1 cellular context compared by ENCODE assay signal in the genomic region with DNA sequence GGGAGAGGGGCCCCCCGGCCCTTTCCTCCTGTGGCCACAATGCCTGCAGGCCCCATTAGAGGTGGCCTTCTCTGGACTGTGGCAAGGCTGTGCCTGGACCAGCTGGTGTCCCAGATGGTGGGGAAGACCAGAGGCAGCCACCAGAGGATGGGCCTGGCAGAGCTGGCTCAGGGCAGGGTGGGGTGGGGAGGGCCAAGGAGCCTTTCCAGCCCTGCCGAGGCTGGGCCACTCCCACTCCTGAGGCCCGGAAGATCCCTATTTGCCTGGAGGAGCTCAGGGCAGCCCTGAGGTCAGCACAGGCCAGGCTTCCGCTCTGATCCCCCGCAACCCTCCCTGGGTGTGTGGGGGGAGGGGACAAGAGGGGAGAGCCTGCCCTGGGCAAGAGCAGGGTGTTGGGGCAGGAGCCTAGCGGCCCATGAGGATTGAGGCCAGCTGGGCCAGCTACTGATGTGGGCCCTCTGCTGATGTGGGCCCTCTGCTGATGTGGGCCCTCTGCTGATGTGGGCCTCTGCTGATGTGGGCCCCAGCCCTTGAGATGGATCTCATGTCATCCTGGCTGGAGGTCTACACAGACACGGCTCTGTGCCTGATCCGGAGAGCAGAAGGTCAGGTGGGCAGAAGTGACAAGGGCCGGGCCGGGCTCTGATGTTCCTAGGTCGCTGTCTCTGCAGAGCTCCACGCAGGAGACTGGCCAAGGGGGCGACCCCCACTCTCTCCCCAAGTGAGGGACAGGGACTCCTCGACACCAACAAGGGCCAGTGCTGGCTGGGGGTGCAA.
TF ChIP-seq lines count a peak whose summit lies in the region.

No MANE protein-coding gene starts in this region.

TF ChIP-seq in K562, 482 proteins besides CTCF, POLR2A, EP300 and RAD21 (continued from another document and continues in another):
- TF ChIP-seq, protein P1, sequence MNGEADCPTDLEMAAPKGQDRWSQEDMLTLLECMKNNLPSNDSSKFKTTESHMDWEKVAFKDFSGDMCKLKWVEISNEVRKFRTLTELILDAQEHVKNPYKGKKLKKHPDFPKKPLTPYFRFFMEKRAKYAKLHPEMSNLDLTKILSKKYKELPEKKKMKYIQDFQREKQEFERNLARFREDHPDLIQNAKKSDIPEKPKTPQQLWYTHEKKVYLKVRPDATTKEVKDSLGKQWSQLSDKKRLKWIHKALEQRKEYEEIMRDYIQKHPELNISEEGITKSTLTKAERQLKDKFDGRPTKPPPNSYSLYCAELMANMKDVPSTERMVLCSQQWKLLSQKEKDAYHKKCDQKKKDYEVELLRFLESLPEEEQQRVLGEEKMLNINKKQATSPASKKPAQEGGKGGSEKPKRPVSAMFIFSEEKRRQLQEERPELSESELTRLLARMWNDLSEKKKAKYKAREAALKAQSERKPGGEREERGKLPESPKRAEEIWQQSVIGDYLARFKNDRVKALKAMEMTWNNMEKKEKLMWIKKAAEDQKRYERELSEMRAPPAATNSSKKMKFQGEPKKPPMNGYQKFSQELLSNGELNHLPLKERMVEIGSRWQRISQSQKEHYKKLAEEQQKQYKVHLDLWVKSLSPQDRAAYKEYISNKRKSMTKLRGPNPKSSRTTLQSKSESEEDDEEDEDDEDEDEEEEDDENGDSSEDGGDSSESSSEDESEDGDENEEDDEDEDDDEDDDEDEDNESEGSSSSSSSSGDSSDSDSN (IDR thresholded peaks at IDR 0.05; ENCODE audit: borderline replicate concordance in 1 of 2, low read depth in 2 of 2, low read length in 2 of 2): 0 out of 4 replicates have a peak, but pooled peaks of 1 of the 2 experiments have one; percentile 48
- peak; percentile 16; the same call in 1 of the 2 replicates for TF ChIP-seq SMARCA4 (IDR thresholded peaks at IDR 0.05)
- TF ChIP-seq, protein P2, sequence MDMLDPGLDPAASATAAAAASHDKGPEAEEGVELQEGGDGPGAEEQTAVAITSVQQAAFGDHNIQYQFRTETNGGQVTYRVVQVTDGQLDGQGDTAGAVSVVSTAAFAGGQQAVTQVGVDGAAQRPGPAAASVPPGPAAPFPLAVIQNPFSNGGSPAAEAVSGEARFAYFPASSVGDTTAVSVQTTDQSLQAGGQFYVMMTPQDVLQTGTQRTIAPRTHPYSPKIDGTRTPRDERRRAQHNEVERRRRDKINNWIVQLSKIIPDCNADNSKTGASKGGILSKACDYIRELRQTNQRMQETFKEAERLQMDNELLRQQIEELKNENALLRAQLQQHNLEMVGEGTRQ (CRISPR knock-in tag; IDR thresholded peaks at IDR 0.05): no peak
- TF ChIP-seq, protein P3, sequence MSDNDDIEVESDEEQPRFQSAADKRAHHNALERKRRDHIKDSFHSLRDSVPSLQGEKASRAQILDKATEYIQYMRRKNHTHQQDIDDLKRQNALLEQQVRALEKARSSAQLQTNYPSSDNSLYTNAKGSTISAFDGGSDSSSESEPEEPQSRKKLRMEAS (CRISPR knock-in tag; IDR thresholded peaks at IDR 0.05): no peak
- TF ChIP-seq RBM34 (IDR thresholded peaks at IDR 0.05; ENCODE audit: borderline replicate concordance, insufficient read depth, low read length): no peak
- peak in 1 of 2 experiments; percentile 79; a peak in 2 of 4 replicates for TF ChIP-seq RCOR1 (IDR thresholded peaks at IDR 0.05; ENCODE audit: borderline replicate concordance in 1 of 2, low read depth in 2 of 2, low read length in 2 of 2)
- TF ChIP-seq, protein P4, sequence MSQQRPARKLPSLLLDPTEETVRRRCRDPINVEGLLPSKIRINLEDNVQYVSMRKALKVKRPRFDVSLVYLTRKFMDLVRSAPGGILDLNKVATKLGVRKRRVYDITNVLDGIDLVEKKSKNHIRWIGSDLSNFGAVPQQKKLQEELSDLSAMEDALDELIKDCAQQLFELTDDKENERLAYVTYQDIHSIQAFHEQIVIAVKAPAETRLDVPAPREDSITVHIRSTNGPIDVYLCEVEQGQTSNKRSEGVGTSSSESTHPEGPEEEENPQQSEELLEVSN (IDR thresholded peaks at IDR 0.05; ENCODE audit: borderline replicate concordance in 1 of 2, extremely low read depth in 1 of 2, insufficient read depth in 1 of 2, insufficient read length in 1 of 2, low read depth in 1 of 2, low read length in 1 of 2, poor library complexity in 1 of 2, severe bottlenecking in 1 of 2): no peak
- TF ChIP-seq ELF1 (tag; IDR thresholded peaks at IDR 0.05): no peak
- no peak for TF ChIP-seq DMBX1 (CRISPR knock-in tag; IDR thresholded peaks at IDR 0.05; ENCODE audit: borderline replicate concordance)
- 0 out of 2 replicates have a peak, but pooled peaks have one; percentile 31 for TF ChIP-seq TOE1 (IDR thresholded peaks at IDR 0.05; ENCODE audit: borderline replicate concordance)
- TF ChIP-seq TOE1 (CRISPR knock-in tag; IDR thresholded peaks at IDR 0.05; ENCODE audit: borderline replicate concordance, low read depth): no peak
- TF ChIP-seq, protein P5, sequence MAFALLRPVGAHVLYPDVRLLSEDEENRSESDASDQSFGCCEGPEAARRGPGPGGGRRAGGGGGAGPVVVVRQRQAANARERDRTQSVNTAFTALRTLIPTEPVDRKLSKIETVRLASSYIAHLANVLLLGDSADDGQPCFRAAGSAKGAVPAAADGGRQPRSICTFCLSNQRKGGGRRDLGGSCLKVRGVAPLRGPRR (CRISPR knock-in tag; IDR thresholded peaks at IDR 0.05): no peak
- no peak for TF ChIP-seq CBX2 (IDR thresholded peaks at IDR 0.05; ENCODE audit: insufficient read depth, low read length, poor library complexity, severe bottlenecking)
- no peak for TF ChIP-seq ZFP30 (CRISPR knock-in tag; IDR thresholded peaks at IDR 0.05; ENCODE audit: borderline replicate concordance)
- no peak for TF ChIP-seq MIER1 (IDR thresholded peaks at IDR 0.05; ENCODE audit: low read depth)
- peak; percentile 20 for TF ChIP-seq FIP1L1 (IDR thresholded peaks at IDR 0.05; ENCODE audit: low read depth, low read length, poor library complexity, severe bottlenecking)
- TF ChIP-seq, protein P6, sequence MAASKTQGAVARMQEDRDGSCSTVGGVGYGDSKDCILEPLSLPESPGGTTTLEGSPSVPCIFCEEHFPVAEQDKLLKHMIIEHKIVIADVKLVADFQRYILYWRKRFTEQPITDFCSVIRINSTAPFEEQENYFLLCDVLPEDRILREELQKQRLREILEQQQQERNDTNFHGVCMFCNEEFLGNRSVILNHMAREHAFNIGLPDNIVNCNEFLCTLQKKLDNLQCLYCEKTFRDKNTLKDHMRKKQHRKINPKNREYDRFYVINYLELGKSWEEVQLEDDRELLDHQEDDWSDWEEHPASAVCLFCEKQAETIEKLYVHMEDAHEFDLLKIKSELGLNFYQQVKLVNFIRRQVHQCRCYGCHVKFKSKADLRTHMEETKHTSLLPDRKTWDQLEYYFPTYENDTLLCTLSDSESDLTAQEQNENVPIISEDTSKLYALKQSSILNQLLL (CRISPR knock-in tag; IDR thresholded peaks at IDR 0.05; ENCODE audit: borderline replicate concordance): no peak
- TF ChIP-seq POLR2G (IDR thresholded peaks at IDR 0.05; ENCODE audit: low read depth, low read length): peak; percentile 68
- peak in 1 of 2 experiments; percentile 84; a peak in 2 of 4 replicates for TF ChIP-seq SRF (CRISPR knock-in tag; IDR thresholded peaks at IDR 0.05)
- no peak for TF ChIP-seq CC2D1A (IDR thresholded peaks at IDR 0.05)
- no peak for TF ChIP-seq PURB (CRISPR knock-in tag; IDR thresholded peaks at IDR 0.05; ENCODE audit: low read depth)
- TF ChIP-seq ZNF780A (CRISPR knock-in tag; IDR thresholded peaks at IDR 0.05): no peak
- TF ChIP-seq GABPB2 (CRISPR knock-in tag; conservative IDR thresholded peaks at IDR 0.05): no peak
- TF ChIP-seq, protein P7, sequence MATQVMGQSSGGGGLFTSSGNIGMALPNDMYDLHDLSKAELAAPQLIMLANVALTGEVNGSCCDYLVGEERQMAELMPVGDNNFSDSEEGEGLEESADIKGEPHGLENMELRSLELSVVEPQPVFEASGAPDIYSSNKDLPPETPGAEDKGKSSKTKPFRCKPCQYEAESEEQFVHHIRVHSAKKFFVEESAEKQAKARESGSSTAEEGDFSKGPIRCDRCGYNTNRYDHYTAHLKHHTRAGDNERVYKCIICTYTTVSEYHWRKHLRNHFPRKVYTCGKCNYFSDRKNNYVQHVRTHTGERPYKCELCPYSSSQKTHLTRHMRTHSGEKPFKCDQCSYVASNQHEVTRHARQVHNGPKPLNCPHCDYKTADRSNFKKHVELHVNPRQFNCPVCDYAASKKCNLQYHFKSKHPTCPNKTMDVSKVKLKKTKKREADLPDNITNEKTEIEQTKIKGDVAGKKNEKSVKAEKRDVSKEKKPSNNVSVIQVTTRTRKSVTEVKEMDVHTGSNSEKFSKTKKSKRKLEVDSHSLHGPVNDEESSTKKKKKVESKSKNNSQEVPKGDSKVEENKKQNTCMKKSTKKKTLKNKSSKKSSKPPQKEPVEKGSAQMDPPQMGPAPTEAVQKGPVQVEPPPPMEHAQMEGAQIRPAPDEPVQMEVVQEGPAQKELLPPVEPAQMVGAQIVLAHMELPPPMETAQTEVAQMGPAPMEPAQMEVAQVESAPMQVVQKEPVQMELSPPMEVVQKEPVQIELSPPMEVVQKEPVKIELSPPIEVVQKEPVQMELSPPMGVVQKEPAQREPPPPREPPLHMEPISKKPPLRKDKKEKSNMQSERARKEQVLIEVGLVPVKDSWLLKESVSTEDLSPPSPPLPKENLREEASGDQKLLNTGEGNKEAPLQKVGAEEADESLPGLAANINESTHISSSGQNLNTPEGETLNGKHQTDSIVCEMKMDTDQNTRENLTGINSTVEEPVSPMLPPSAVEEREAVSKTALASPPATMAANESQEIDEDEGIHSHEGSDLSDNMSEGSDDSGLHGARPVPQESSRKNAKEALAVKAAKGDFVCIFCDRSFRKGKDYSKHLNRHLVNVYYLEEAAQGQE (CRISPR knock-in tag; IDR thresholded peaks at IDR 0.05; ENCODE audit: low read depth): no peak
- TF ChIP-seq SRSF3 (IDR thresholded peaks at IDR 0.05; ENCODE audit: insufficient read depth, low read length): no peak
- peak; percentile 92 for TF ChIP-seq ETV1 (tag; conservative IDR thresholded peaks at IDR 0.05; ENCODE audit: low read depth)
- no peak for TF ChIP-seq SIN3B (IDR thresholded peaks at IDR 0.05; ENCODE audit: low read depth)
- no peak for TF ChIP-seq ZBTB1 (CRISPR knock-in tag; IDR thresholded peaks at IDR 0.05; ENCODE audit: borderline replicate concordance, low read depth)
- TF ChIP-seq, protein P8, sequence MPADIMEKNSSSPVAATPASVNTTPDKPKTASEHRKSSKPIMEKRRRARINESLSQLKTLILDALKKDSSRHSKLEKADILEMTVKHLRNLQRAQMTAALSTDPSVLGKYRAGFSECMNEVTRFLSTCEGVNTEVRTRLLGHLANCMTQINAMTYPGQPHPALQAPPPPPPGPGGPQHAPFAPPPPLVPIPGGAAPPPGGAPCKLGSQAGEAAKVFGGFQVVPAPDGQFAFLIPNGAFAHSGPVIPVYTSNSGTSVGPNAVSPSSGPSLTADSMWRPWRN (IDR thresholded peaks at IDR 0.05; ENCODE audit: low read depth): no peak
- TF ChIP-seq ZFP1 (CRISPR knock-in tag; IDR thresholded peaks at IDR 0.05): no peak
- no peak for TF ChIP-seq ZC3H11A (IDR thresholded peaks at IDR 0.05; ENCODE audit: low read depth, low read length)
- no peak for TF ChIP-seq NUFIP1 (IDR thresholded peaks at IDR 0.05; ENCODE audit: partially characterized antibody)
- peak; percentile 65 for TF ChIP-seq JUND (IDR thresholded peaks at IDR 0.05; ENCODE audit: borderline replicate concordance, low read depth, low read length)
- peak; percentile 21; the same call in 1 of the 3 replicates for TF ChIP-seq JUND (tag; IDR thresholded peaks at IDR 0.05; ENCODE audit: borderline replicate concordance, low read depth, low read length)
- TF ChIP-seq, protein P9, sequence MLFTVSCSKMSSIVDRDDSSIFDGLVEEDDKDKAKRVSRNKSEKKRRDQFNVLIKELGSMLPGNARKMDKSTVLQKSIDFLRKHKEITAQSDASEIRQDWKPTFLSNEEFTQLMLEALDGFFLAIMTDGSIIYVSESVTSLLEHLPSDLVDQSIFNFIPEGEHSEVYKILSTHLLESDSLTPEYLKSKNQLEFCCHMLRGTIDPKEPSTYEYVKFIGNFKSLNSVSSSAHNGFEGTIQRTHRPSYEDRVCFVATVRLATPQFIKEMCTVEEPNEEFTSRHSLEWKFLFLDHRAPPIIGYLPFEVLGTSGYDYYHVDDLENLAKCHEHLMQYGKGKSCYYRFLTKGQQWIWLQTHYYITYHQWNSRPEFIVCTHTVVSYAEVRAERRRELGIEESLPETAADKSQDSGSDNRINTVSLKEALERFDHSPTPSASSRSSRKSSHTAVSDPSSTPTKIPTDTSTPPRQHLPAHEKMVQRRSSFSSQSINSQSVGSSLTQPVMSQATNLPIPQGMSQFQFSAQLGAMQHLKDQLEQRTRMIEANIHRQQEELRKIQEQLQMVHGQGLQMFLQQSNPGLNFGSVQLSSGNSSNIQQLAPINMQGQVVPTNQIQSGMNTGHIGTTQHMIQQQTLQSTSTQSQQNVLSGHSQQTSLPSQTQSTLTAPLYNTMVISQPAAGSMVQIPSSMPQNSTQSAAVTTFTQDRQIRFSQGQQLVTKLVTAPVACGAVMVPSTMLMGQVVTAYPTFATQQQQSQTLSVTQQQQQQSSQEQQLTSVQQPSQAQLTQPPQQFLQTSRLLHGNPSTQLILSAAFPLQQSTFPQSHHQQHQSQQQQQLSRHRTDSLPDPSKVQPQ (CRISPR knock-in tag; IDR thresholded peaks at IDR 0.05; ENCODE audit: borderline replicate concordance): no peak
- no peak for TF ChIP-seq SNIP1 (IDR thresholded peaks at IDR 0.05; ENCODE audit: low read depth)
- no peak for TF ChIP-seq ZNF699 (CRISPR knock-in tag; IDR thresholded peaks at IDR 0.05; ENCODE audit: insufficient replicate concordance)
- TF ChIP-seq PRMT5 (CRISPR knock-in tag; IDR thresholded peaks at IDR 0.05): no peak
- TF ChIP-seq, protein P10, sequence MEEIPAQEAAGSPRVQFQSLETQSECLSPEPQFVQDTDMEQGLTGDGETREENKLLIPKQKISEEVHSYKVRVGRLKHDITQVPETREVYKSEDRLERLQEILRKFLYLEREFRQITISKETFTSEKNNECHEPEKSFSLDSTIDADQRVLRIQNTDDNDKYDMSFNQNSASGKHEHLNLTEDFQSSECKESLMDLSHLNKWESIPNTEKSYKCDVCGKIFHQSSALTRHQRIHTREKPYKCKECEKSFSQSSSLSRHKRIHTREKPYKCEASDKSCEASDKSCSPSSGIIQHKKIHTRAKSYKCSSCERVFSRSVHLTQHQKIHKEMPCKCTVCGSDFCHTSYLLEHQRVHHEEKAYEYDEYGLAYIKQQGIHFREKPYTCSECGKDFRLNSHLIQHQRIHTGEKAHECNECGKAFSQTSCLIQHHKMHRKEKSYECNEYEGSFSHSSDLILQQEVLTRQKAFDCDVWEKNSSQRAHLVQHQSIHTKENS (CRISPR knock-in tag; IDR thresholded peaks at IDR 0.05): no peak
- 0 out of 2 replicates have a peak, but pooled peaks have one; percentile 18 for TF ChIP-seq NBN (IDR thresholded peaks at IDR 0.05; ENCODE audit: low read depth)
- no peak for TF ChIP-seq RBM14 (IDR thresholded peaks at IDR 0.05; ENCODE audit: borderline replicate concordance, insufficient read depth, low read depth, low read length)
- TF ChIP-seq SIN3A (IDR thresholded peaks at IDR 0.05; ENCODE audit: borderline replicate concordance in 2 of 2, control insufficient read depth in 1 of 2, low read depth in 2 of 2, low read length in 2 of 2): no peak
- TF ChIP-seq RFX5 (IDR thresholded peaks at IDR 0.05; ENCODE audit: low read depth, low read length): no peak
- TF ChIP-seq CXXC5 (CRISPR knock-in tag; IDR thresholded peaks at IDR 0.05): peak; percentile 37; the same call in 1 of the 2 replicates
